Comparison of ENCODE assay signal across 8 cellular contexts in genomic region chr22:23696326-23696851, GRCh38. TPM values are rescaled to one million over a fixed set of nuclear protein-coding genes. Genes with fewer than 3 reads are reported as not detected.
DNase-seq lines count a peak whose midpoint lies in the region; ATAC-seq, FAIRE-seq and TF ChIP-seq lines count a peak whose summit lies in the region.

No MANE protein-coding gene starts in this region.

- no peak overlapping the region for H4K8ac ChIP-seq in mesendoderm (ENCODE audit: low read depth, low read length)

- no peak overlapping the region for H2AK5ac ChIP-seq in mesendoderm (ENCODE audit: low read length)

- H3K4me1 Mint-ChIP-seq in dendritic cell treated with granulocyte-macrophage colony-stimulating factor and Interleukin-4, amounts not matched to agents 40 ng/mL and 50 ng/mL, for 4 days (ENCODE audit: low read depth) = peaks cover 40% of the 10 kb centered on the region

- H3K9me3 Mint-ChIP-seq in dendritic cell treated with granulocyte-macrophage colony-stimulating factor and Interleukin-4, amounts not matched to agents 40 ng/mL and 50 ng/mL, for 4 days = no peaks in the 10 kb centered on the region

- peak overlapping the region; percentile 17 for H3K4me3 Mint-ChIP-seq in dendritic cell treated with granulocyte-macrophage colony-stimulating factor and Interleukin-4, amounts not matched to agents 40 ng/mL and 50 ng/mL, for 4 days

- H3K4me3 ChIP-seq in gastrocnemius medialis (no peak overlapping the region), uterus (no peak overlapping the region), mesendoderm (ENCODE audit: low read length) (no peak overlapping the region)

- H3K9ac ChIP-seq in mesendoderm (ENCODE audit: low read length) = no peak overlapping the region

- TF ChIP-seq POLR2A in gastrocnemius medialis (IDR thresholded peaks at IDR 0.05) (no peak), uterus (IDR thresholded peaks at IDR 0.05) (no peak)

- in situ Hi-C loops in gastrocnemius medialis (cut with MboI; ENCODE audit: low sequenced_read_pairs in 4 of 4) = no loop called here

- no peak overlapping the region for H3K56ac ChIP-seq in mesendoderm (ENCODE audit: low read length)

- peaks cover 86% of the 10 kb centered on the region for H3K36me3 Mint-ChIP-seq in dendritic cell treated with granulocyte-macrophage colony-stimulating factor and Interleukin-4, amounts not matched to agents 40 ng/mL and 50 ng/mL, for 4 days (ENCODE audit: low read depth)

- H3K4me1 ChIP-seq in gastrocnemius medialis = peaks cover 0 to 23% of the 10 kb centered on the region in 2 donors
- H3K4me1 ChIP-seq in uterus = no peaks in the 10 kb centered on the region
- H3K4me1 ChIP-seq in mesendoderm (ENCODE audit: control insufficient read depth, low read depth, low read length) = no peaks in the 10 kb centered on the region

- intact Hi-C loops in dendritic cell treated with granulocyte-macrophage colony-stimulating factor and Interleukin-4, amounts not matched to agents 40 ng/mL and 50 ng/mL, for 4 days (cut with micrococcal nuclease) = no loop called here
- intact Hi-C loops in gastrocnemius medialis (cut with DNase I; ENCODE audit: low total_unique reads) (no loop called here), uterus (cut with DNase I; ENCODE audit: low total_unique reads) (no loop called here)

- H3K4ac ChIP-seq in mesendoderm (ENCODE audit: low read depth, low read length) = no peak overlapping the region

- H3K18ac ChIP-seq in mesendoderm (ENCODE audit: low read length) = no peak overlapping the region

- H3K27me3 ChIP-seq in gastrocnemius medialis = no peaks in the 10 kb centered on the region
- H3K27me3 ChIP-seq in uterus = no peaks in the 10 kb centered on the region
- H3K27me3 ChIP-seq in mesendoderm (ENCODE audit: insufficient read depth, low read length, poor library complexity) = no peaks in the 10 kb centered on the region

- no peak overlapping the region for H2BK120ac ChIP-seq in mesendoderm (ENCODE audit: low read depth, low read length)

- WGBS in mesendoderm (ENCODE audit: extremely low coverage, insufficient coverage, low lambda C conversion rate) = no CpG with 5 or more reads among the region's 13 CpGs

- H2BK15ac ChIP-seq in mesendoderm (replicated peaks; ENCODE audit: low read depth) = no peak overlapping the region

- ATAC-seq in HG02981 (IDR thresholded peaks at IDR 0.05; ENCODE audit: unreplicated experiment) (peak; percentile 76), gastrocnemius medialis (no peak)

- no peaks in the 10 kb centered on the region for H3K79me2 ChIP-seq in mesendoderm (ENCODE audit: control insufficient read depth, insufficient read depth, low read length)

- peak overlapping the region; percentile 61 for H3K27ac Mint-ChIP-seq in dendritic cell treated with granulocyte-macrophage colony-stimulating factor and Interleukin-4, amounts not matched to agents 40 ng/mL and 50 ng/mL, for 4 days

- no peak for TF ChIP-seq CTCF in gastrocnemius medialis (IDR thresholded peaks at IDR 0.05 in 4 of 5, conservative IDR thresholded peaks at IDR 0.05 in 1 of 5)
- TF ChIP-seq CTCF in uterus (IDR thresholded peaks at IDR 0.05) = no peak

- peaks cover 0 to 21% of the 10 kb centered on the region in 2 donors for H3K36me3 ChIP-seq in gastrocnemius medialis
- H3K36me3 ChIP-seq in uterus = no peaks in the 10 kb centered on the region
- H3K36me3 ChIP-seq in mesendoderm (ENCODE audit: control insufficient read depth, insufficient read depth, low read length) = peaks cover 3% of the 10 kb centered on the region

- no peak overlapping the region for H2BK5ac ChIP-seq in mesendoderm (ENCODE audit: low read length)

- H3K27me3 Mint-ChIP-seq in dendritic cell treated with granulocyte-macrophage colony-stimulating factor and Interleukin-4, amounts not matched to agents 40 ng/mL and 50 ng/mL, for 4 days = no peaks in the 10 kb centered on the region

- H3K27ac ChIP-seq in gastrocnemius medialis (no peak overlapping the region), uterus (no peak overlapping the region), mesendoderm (ENCODE audit: low read depth, low read length) (no peak overlapping the region)

- H3K9me3 ChIP-seq in gastrocnemius medialis (no peaks in the 10 kb centered on the region), uterus (no peaks in the 10 kb centered on the region)

- H3K4me2 ChIP-seq in mesendoderm (ENCODE audit: low read length) = no peak overlapping the region

- peak; percentile 89 for FAIRE-seq in GM18507 (lab: Jason Lieb, UNC)

- H3K79me1 ChIP-seq in mesendoderm (ENCODE audit: low read length) = peaks cover 2% of the 10 kb centered on the region

- H4K5ac ChIP-seq in mesendoderm (ENCODE audit: low read length) = no peak overlapping the region

- DNase-seq in GM18507 (ENCODE audit: extremely low spot score, insufficient read length, low read depth) (peak; percentile 64), gastrocnemius medialis (no peak), uterus (no peak), mesendoderm (no peak)
- DNase-seq in activated CD4-positive, CD25-positive, alpha-beta regulatory T cell treated with anti-CD3 and anti-CD28 coated beads, Interleukin-2, amount 50 U/mL, for 72 hours = peak; percentile 63
- DNase-seq in stimulated activated CD4-positive, alpha-beta T cell treated with anti-CD3 and anti-CD28 coated beads, TNF-alpha, amount 100 ng/mL, for 1 hour (ENCODE audit: low read depth in 3 of 3, low spot score in 1 of 3) = peak; percentile 42 to 55 (median 50)

- H3K23ac ChIP-seq in mesendoderm (ENCODE audit: low read length) = no peak overlapping the region

RNA-seq across cellular contexts. Expression of gene RGL4, which starts 5.6 kb away (rescaled TPM):
- total RNA-seq in gastrocnemius medialis (1 to 10 TPM in 1 of 4 donors, under 1 TPM in 1, not detected in 2; 0.09 to 1.9 TPM), uterus (under 1 TPM in 1 of 4 donors, not detected in 3; 0.21 TPM)
- polyA plus RNA-seq in mesendoderm (2013, experiment 1 of 2) = not detected
- polyA plus RNA-seq in mesendoderm (2013, experiment 2 of 2) = not detected

RNA-seq across cellular contexts. Expression of gene ZNF70, which starts 54.5 kb away (rescaled TPM):
- 1 to 10 TPM; 3.1 to 6.3 (median 4.2) TPM for total RNA-seq in gastrocnemius medialis
- total RNA-seq in uterus = 10 to 100 TPM in 1 of 4 donors, 1 to 10 TPM in 3; 3.6 to 13.8 (median 6.2) TPM
- polyA plus RNA-seq in mesendoderm (2013, experiment 1 of 2) = 1.3 TPM
- 1.2 TPM for polyA plus RNA-seq in mesendoderm (2013, experiment 2 of 2)

RNA-seq across cellular contexts. Expression of gene VPREB3, which starts 57.8 kb away (rescaled TPM):
- total RNA-seq in gastrocnemius medialis (1 to 10 TPM in 1 of 4 donors, not detected in 3; 1.1 TPM), uterus (not detected)
- polyA plus RNA-seq in mesendoderm (2013, experiment 1 of 2) = 0.22 TPM
- polyA plus RNA-seq in mesendoderm (2013, experiment 2 of 2) = 0.21 TPM

Comparison
In these comparisons a context has a peak if more than half of its experiments do, and no peak if none do; other contexts are left out.
1. DNase-seq: peak in GM18507 (single experiment), activated CD4-positive, CD25-positive, alpha-beta regulatory T cell treated with anti-CD3 and anti-CD28 coated beads, Interleukin-2, amount 50 U/mL, for 72 hours (single experiment) and stimulated activated CD4-positive, alpha-beta T cell treated with anti-CD3 and anti-CD28 coated beads, TNF-alpha, amount 100 ng/mL, for 1 hour (3 of 3); none in gastrocnemius medialis (0 of 2), uterus (0 of 2) and mesendoderm (single experiment).